In the genomic region with DNA sequence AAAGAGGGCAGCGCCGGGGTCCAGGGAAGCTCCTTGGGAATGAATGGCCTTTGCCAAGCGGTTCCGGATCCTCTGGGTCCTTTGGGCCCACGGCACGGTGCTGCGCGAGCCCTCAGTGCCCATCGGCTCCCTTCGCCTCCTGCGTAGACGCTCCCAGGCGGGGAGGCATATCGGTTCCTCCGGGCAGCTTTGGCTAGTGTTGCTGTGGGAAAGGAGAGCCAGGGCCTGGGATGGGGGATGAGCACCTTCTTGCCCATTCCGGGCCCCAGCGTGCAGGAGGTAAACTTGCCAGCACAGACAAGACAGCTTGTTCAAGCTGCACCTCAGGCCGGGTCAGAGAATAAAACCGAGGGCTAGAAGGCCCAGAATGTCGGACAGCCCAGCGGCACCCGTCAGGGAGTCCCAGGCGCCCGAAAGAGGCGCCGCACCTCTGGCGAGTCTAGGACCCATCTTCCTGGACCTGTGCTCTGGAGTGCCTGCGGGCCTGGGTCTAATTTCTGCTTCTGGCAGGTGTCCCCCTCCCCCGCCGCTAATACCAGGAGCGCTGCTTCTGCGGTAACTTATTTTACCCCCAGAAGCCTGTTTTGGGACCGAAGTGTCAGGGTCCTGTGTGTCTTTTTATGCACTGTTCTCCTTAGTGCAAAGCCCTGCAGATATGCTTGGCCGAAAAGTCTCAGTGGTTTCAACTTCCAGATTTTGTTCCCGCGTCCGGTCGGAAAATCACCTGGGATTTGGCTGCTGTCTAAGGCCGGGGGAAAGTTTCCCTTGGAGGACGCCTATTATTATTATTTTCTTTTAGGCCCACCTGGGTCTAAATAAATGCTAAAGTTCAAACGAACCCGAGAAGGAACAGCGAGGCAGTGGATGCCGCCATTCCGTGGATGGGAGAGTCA, we compare ENCODE assay signal across 12 cellular contexts. TPM values are rescaled to one million over a fixed set of nuclear protein-coding genes. Genes with fewer than 3 reads are reported as not detected.
DNase-seq lines count a peak whose midpoint lies in the region; ATAC-seq and TF ChIP-seq lines count a peak whose summit lies in the region.
"Had no signal": no experiment of that assay in that cellular context is flagged by ENCODE, and none has a peak within 500 bp of the region (broad histone marks: within the 10 kb centered on the region; RNA-seq: fewer than 3 reads in every experiment).

No MANE protein-coding gene starts in this region.

- no peaks in the 10 kb centered on the region for H3K9me3 Mint-ChIP-seq in activated naive CD4-positive, alpha-beta T cell treated with anti-CD3 and anti-CD28 coated beads, Interleukin-2, amount 50 U/mL, for 24 hours
- no peaks in the 10 kb centered on the region for H3K9me3 Mint-ChIP-seq in stimulated activated naive B cell treated with anti-CD40 and anti-IgM and Interleukin-4, amounts not matched to agents 10 μg/mL and 1 μg/mL and 100 μg/mL, for 72 hours

- no peak for TF ChIP-seq POLR2A in spleen (IDR thresholded peaks at IDR 0.05)

- H3K27ac ChIP-seq in spleen: no peak overlapping the region
- H3K27ac ChIP-seq: uterus had no signal

- H3K4me1 Mint-ChIP-seq in activated naive CD4-positive, alpha-beta T cell treated with anti-CD3 and anti-CD28 coated beads, Interleukin-2, amount 50 U/mL, for 24 hours: peaks cover 16% of the 10 kb centered on the region
- H3K4me1 Mint-ChIP-seq in T-helper 17 cell: peaks cover 3% of the 10 kb centered on the region
- H3K4me1 Mint-ChIP-seq in stimulated activated naive B cell treated with anti-CD40 and anti-IgM and Interleukin-4, amounts not matched to agents 10 μg/mL and 1 μg/mL and 100 μg/mL, for 72 hours: peaks cover 12 to 23% of the 10 kb centered on the region in 2 donors

- H3K36me3 Mint-ChIP-seq in activated naive CD4-positive, alpha-beta T cell treated with anti-CD3 and anti-CD28 coated beads, Interleukin-2, amount 50 U/mL, for 24 hours: no peaks in the 10 kb centered on the region
- no peaks in the 10 kb centered on the region for H3K36me3 Mint-ChIP-seq in T-helper 17 cell (ENCODE audit: low read depth)
- no peaks in the 10 kb centered on the region for H3K36me3 Mint-ChIP-seq in stimulated activated naive B cell treated with anti-CD40 and anti-IgM and Interleukin-4, amounts not matched to agents 10 μg/mL and 1 μg/mL and 100 μg/mL, for 72 hours

- H3K4me3 Mint-ChIP-seq in activated naive CD4-positive, alpha-beta T cell treated with anti-CD3 and anti-CD28 coated beads, Interleukin-2, amount 50 U/mL, for 24 hours: peak overlapping the region; percentile 67
- H3K4me3 Mint-ChIP-seq in T-helper 17 cell: peak overlapping the region; percentile 64
- peak overlapping the region in 1 of 2 donors; percentile 19 for H3K4me3 Mint-ChIP-seq in stimulated activated naive B cell treated with anti-CD40 and anti-IgM and Interleukin-4, amounts not matched to agents 10 μg/mL and 1 μg/mL and 100 μg/mL, for 72 hours

- peaks cover 21 to 100% (median 82%) of the 10 kb centered on the region in 7 donors for H3K27me3 ChIP-seq in spleen (replicated peaks in 1 of 7)

- H3K9me3 ChIP-seq in T-helper 17 cell (ENCODE audit: control insufficient read depth, low read length, poor library complexity, severe bottlenecking) (no peaks in the 10 kb centered on the region), spleen (no peaks in the 10 kb centered on the region)
- H3K9me3 ChIP-seq: uterus had no signal

- no peak for DNase-seq in activated naive CD4-positive, alpha-beta T cell treated with Interleukin-2 at 50 U/mL for 16 hours
- no peak for DNase-seq in T-helper 17 cell
- peak; percentile 73 for DNase-seq in islet precursor cell
- no peak for DNase-seq in stimulated activated naive B cell treated with anti-CD40 and anti-IgM and Interleukin-4, amounts not matched to agents 10 μg/mL and 1 μg/mL and 100 μg/mL, for 72 hours
- DNase-seq in NCI-H446 (lab: John Stamatoyannopoulos, UW): no peak
- no peak for DNase-seq in Right ventricle myocardium inferior (ENCODE audit: missing footprints)
- no peak for DNase-seq in spleen
- DNase-seq: hippocampal formation, NCI-H1436, SIG-M5, uterus had no signal

- no peak overlapping the region for H3K27ac Mint-ChIP-seq in activated naive CD4-positive, alpha-beta T cell treated with anti-CD3 and anti-CD28 coated beads, Interleukin-2, amount 50 U/mL, for 24 hours
- no peak overlapping the region for H3K27ac Mint-ChIP-seq in T-helper 17 cell
- H3K27ac Mint-ChIP-seq in stimulated activated naive B cell treated with anti-CD40 and anti-IgM and Interleukin-4, amounts not matched to agents 10 μg/mL and 1 μg/mL and 100 μg/mL, for 72 hours: peak overlapping the region; percentile 81

- TF ChIP-seq CTCF in spleen (IDR thresholded peaks at IDR 0.05 in 8 of 11, conservative IDR thresholded peaks at IDR 0.05 in 3 of 11): no peak

- peaks cover 32% of the 10 kb centered on the region for H3K27me3 Mint-ChIP-seq in activated naive CD4-positive, alpha-beta T cell treated with anti-CD3 and anti-CD28 coated beads, Interleukin-2, amount 50 U/mL, for 24 hours
- H3K27me3 Mint-ChIP-seq in T-helper 17 cell: peaks cover 49% of the 10 kb centered on the region
- peaks cover 55 to 91% of the 10 kb centered on the region in 2 donors for H3K27me3 Mint-ChIP-seq in stimulated activated naive B cell treated with anti-CD40 and anti-IgM and Interleukin-4, amounts not matched to agents 10 μg/mL and 1 μg/mL and 100 μg/mL, for 72 hours

- WGBS in spleen, 5 donors: 6 to 15% (median 10%) methylated on average over 20 to 45 of the region's 45 CpGs

- H3K36me3 ChIP-seq in spleen: no peaks in the 10 kb centered on the region
- H3K36me3 ChIP-seq: uterus had no signal

- peaks cover 24 to 53% (median 38%) of the 10 kb centered on the region in 6 donors for H3K4me1 ChIP-seq in spleen

- peak overlapping the region in 1 of 8 donors; percentile 61 for H3K4me3 ChIP-seq in spleen

- no peak for ATAC-seq in T-helper 17 cell
- no peak for ATAC-seq in stimulated activated naive B cell treated with anti-CD40 and anti-IgM and Interleukin-4, amounts not matched to agents 10 μg/mL and 1 μg/mL and 100 μg/mL, for 72 hours (replicated peaks)
- ATAC-seq in Right ventricle myocardium inferior: no peak

- intact Hi-C loops in Right ventricle myocardium inferior (cut with DNase I) (no loop called here), spleen (cut with DNase I; ENCODE audit: low total_unique reads) (no loop called here)

RNA-seq across cellular contexts. Expression of a gene that starts 1.7 kb away (rescaled TPM):
- total RNA-seq in T-helper 17 cell (not detected), Right ventricle myocardium inferior (0.22 TPM), spleen (under 1 TPM in 1 of 7 donors, not detected in 6; 0.16 TPM)
- polyA plus RNA-seq in spleen: under 1 TPM in 2 of 3 donors, not detected in 1; 0.03 to 0.10 TPM
